Comparison of ENCODE assay signal across 1 cellular context in genomic region chr2:113181491-113182051, GRCh38.
TF ChIP-seq lines count a peak whose summit lies in the region.

No MANE protein-coding gene starts in this region.

TF ChIP-seq in HepG2, 621 proteins besides CTCF, POLR2A, EP300 and RAD21 (continues in another document):
- no peak for TF ChIP-seq RORA (CRISPR knock-in tag; IDR thresholded peaks at IDR 0.05)
- no peak for TF ChIP-seq MIER3 (CRISPR knock-in tag; IDR thresholded peaks at IDR 0.05; ENCODE audit: borderline replicate concordance)
- TF ChIP-seq CHCHD3 (CRISPR knock-in tag; IDR thresholded peaks at IDR 0.05) = 0 out of 2 replicates have a peak, but pooled peaks have one; percentile 59
- TF ChIP-seq, protein P1, sequence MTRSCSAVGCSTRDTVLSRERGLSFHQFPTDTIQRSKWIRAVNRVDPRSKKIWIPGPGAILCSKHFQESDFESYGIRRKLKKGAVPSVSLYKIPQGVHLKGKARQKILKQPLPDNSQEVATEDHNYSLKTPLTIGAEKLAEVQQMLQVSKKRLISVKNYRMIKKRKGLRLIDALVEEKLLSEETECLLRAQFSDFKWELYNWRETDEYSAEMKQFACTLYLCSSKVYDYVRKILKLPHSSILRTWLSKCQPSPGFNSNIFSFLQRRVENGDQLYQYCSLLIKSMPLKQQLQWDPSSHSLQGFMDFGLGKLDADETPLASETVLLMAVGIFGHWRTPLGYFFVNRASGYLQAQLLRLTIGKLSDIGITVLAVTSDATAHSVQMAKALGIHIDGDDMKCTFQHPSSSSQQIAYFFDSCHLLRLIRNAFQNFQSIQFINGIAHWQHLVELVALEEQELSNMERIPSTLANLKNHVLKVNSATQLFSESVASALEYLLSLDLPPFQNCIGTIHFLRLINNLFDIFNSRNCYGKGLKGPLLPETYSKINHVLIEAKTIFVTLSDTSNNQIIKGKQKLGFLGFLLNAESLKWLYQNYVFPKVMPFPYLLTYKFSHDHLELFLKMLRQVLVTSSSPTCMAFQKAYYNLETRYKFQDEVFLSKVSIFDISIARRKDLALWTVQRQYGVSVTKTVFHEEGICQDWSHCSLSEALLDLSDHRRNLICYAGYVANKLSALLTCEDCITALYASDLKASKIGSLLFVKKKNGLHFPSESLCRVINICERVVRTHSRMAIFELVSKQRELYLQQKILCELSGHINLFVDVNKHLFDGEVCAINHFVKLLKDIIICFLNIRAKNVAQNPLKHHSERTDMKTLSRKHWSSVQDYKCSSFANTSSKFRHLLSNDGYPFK (CRISPR knock-in tag; IDR thresholded peaks at IDR 0.05; ENCODE audit: borderline replicate concordance) = peak; percentile 31; the same call in 1 of the 2 replicates
- no peak for TF ChIP-seq ZBTB40 (IDR thresholded peaks at IDR 0.05)
- no peak for TF ChIP-seq ZBTB40 (CRISPR knock-in tag; IDR thresholded peaks at IDR 0.05)
- TF ChIP-seq, protein P2, sequence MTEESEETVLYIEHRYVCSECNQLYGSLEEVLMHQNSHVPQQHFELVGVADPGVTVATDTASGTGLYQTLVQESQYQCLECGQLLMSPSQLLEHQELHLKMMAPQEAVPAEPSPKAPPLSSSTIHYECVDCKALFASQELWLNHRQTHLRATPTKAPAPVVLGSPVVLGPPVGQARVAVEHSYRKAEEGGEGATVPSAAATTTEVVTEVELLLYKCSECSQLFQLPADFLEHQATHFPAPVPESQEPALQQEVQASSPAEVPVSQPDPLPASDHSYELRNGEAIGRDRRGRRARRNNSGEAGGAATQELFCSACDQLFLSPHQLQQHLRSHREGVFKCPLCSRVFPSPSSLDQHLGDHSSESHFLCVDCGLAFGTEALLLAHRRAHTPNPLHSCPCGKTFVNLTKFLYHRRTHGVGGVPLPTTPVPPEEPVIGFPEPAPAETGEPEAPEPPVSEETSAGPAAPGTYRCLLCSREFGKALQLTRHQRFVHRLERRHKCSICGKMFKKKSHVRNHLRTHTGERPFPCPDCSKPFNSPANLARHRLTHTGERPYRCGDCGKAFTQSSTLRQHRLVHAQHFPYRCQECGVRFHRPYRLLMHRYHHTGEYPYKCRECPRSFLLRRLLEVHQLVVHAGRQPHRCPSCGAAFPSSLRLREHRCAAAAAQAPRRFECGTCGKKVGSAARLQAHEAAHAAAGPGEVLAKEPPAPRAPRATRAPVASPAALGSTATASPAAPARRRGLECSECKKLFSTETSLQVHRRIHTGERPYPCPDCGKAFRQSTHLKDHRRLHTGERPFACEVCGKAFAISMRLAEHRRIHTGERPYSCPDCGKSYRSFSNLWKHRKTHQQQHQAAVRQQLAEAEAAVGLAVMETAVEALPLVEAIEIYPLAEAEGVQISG (CRISPR knock-in tag; IDR thresholded peaks at IDR 0.05) = 0 out of 2 replicates have a peak, but pooled peaks have one; percentile 4
- no peak for TF ChIP-seq ZNF232 (CRISPR knock-in tag; IDR thresholded peaks at IDR 0.05; ENCODE audit: borderline replicate concordance)
- TF ChIP-seq, protein P3, sequence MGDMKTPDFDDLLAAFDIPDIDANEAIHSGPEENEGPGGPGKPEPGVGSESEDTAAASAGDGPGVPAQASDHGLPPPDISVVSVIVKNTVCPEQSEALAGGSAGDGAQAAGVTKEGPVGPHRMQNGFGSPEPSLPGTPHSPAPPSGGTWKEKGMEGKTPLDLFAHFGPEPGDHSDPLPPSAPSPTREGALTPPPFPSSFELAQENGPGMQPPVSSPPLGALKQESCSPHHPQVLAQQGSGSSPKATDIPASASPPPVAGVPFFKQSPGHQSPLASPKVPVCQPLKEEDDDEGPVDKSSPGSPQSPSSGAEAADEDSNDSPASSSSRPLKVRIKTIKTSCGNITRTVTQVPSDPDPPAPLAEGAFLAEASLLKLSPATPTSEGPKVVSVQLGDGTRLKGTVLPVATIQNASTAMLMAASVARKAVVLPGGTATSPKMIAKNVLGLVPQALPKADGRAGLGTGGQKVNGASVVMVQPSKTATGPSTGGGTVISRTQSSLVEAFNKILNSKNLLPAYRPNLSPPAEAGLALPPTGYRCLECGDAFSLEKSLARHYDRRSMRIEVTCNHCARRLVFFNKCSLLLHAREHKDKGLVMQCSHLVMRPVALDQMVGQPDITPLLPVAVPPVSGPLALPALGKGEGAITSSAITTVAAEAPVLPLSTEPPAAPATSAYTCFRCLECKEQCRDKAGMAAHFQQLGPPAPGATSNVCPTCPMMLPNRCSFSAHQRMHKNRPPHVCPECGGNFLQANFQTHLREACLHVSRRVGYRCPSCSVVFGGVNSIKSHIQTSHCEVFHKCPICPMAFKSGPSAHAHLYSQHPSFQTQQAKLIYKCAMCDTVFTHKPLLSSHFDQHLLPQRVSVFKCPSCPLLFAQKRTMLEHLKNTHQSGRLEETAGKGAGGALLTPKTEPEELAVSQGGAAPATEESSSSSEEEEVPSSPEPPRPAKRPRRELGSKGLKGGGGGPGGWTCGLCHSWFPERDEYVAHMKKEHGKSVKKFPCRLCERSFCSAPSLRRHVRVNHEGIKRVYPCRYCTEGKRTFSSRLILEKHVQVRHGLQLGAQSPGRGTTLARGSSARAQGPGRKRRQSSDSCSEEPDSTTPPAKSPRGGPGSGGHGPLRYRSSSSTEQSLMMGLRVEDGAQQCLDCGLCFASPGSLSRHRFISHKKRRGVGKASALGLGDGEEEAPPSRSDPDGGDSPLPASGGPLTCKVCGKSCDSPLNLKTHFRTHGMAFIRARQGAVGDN (CRISPR knock-in tag; IDR thresholded peaks at IDR 0.05) = peak; percentile 60
- no peak for TF ChIP-seq HOXA9 (CRISPR knock-in tag; IDR thresholded peaks at IDR 0.05; ENCODE audit: borderline replicate concordance)
- TF ChIP-seq CENPT (CRISPR knock-in tag; IDR thresholded peaks at IDR 0.05; ENCODE audit: low read depth) = no peak
- TF ChIP-seq, protein P4, sequence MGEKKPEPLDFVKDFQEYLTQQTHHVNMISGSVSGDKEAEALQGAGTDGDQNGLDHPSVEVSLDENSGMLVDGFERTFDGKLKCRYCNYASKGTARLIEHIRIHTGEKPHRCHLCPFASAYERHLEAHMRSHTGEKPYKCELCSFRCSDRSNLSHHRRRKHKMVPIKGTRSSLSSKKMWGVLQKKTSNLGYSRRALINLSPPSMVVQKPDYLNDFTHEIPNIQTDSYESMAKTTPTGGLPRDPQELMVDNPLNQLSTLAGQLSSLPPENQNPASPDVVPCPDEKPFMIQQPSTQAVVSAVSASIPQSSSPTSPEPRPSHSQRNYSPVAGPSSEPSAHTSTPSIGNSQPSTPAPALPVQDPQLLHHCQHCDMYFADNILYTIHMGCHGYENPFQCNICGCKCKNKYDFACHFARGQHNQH (CRISPR knock-in tag; IDR thresholded peaks at IDR 0.05) = peak; percentile 7; the same call in 1 of the 2 replicates
- TF ChIP-seq TEAD3 (CRISPR knock-in tag; optimal IDR thresholded peaks at IDR 0.05; ENCODE audit: borderline replicate concordance) = peak; percentile 59
- no peak for TF ChIP-seq ZNF772 (CRISPR knock-in tag; IDR thresholded peaks at IDR 0.05)
- TF ChIP-seq ONECUT2 (CRISPR knock-in tag; IDR thresholded peaks at IDR 0.05) = no peak
- TF ChIP-seq ZNF292 (CRISPR knock-in tag; IDR thresholded peaks at IDR 0.05; ENCODE audit: borderline replicate concordance, low read depth) = 0 out of 2 replicates have a peak, but pooled peaks have one; percentile 60
- TF ChIP-seq, protein P5, sequence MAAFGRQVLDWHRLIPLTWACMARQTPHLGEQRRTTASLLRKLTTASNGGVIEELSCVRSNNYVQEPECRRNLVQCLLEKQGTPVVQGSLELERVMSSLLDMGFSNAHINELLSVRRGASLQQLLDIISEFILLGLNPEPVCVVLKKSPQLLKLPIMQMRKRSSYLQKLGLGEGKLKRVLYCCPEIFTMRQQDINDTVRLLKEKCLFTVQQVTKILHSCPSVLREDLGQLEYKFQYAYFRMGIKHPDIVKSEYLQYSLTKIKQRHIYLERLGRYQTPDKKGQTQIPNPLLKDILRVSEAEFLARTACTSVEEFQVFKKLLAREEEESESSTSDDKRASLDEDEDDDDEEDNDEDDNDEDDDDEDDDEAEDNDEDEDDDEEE (CRISPR knock-in tag; IDR thresholded peaks at IDR 0.05) = no peak
- TF ChIP-seq HDAC1 (CRISPR knock-in tag; IDR thresholded peaks at IDR 0.05) = 0 out of 2 replicates have a peak, but pooled peaks have one; percentile 9
- no peak for TF ChIP-seq PTBP1 (IDR thresholded peaks at IDR 0.05; ENCODE audit: low read depth, low read length, poor library complexity, severe bottlenecking)
- no peak for TF ChIP-seq DMAP1 (CRISPR knock-in tag; IDR thresholded peaks at IDR 0.05)
- no peak for TF ChIP-seq ZNF792 (CRISPR knock-in tag; IDR thresholded peaks at IDR 0.05)
- no peak for TF ChIP-seq MYPOP (CRISPR knock-in tag; IDR thresholded peaks at IDR 0.05)
- TF ChIP-seq ZNF275 (CRISPR knock-in tag; IDR thresholded peaks at IDR 0.05; ENCODE audit: borderline replicate concordance) = no peak
- TF ChIP-seq ZNF317 (CRISPR knock-in tag; IDR thresholded peaks at IDR 0.05) = no peak
- no peak for TF ChIP-seq SNAPC5 (CRISPR knock-in tag; IDR thresholded peaks at IDR 0.05; ENCODE audit: borderline replicate concordance)
- 0 out of 2 replicates have a peak, but pooled peaks have one; percentile 18 for TF ChIP-seq ZNF274 (CRISPR knock-in tag; IDR thresholded peaks at IDR 0.05)
- no peak for TF ChIP-seq HNF1B (CRISPR knock-in tag; IDR thresholded peaks at IDR 0.05)
